ENCODE assay signal across 12 cellular contexts in genomic region chr6:91482498-91482897, GRCh38.
DNase-seq lines count a peak whose midpoint lies in the region; ATAC-seq and TF ChIP-seq lines count a peak whose summit lies in the region.
"Had no signal": no experiment of that assay in that cellular context is flagged by ENCODE, and none has a peak within 500 bp of the region (broad histone marks: within the 10 kb centered on the region; RNA-seq: fewer than 3 reads in every experiment).

No MANE protein-coding gene starts in this region.

- no peak overlapping the region for H3K27ac ChIP-seq in right cardiac atrium (ENCODE audit: low read length)
- no peak overlapping the region for H3K27ac ChIP-seq in right atrium auricular region
- no peak overlapping the region for H3K27ac ChIP-seq in transverse colon
- no peak overlapping the region for H3K27ac ChIP-seq in RWPE1

- 0% methylated on average over 1 of the region's 1 CpG for WGBS in right cardiac atrium
- 7 to 9% methylated on average over 1 of the region's 1 CpG for WGBS in transverse colon (ENCODE audit: low coverage in 1 of 2), 2 donors

- H3K4me1 ChIP-seq in right cardiac atrium (ENCODE audit: control insufficient read depth, insufficient read depth, low read length) (no peaks in the 10 kb centered on the region), right atrium auricular region (peaks cover 0 to 7% of the 10 kb centered on the region in 2 donors), transverse colon (peaks cover 0 to 23% (median 0%) of the 10 kb centered on the region in 4 donors)

- H3K4me3 ChIP-seq in right cardiac atrium (ENCODE audit: low read length) (no peak overlapping the region), right atrium auricular region (no peak overlapping the region), transverse colon (no peak overlapping the region)

- POLR2A ChIA-PET in RWPE1 (lab: Yijun Ruan, JAX; ENCODE audit: low non-redundant PET) = no interaction called here

- ATAC-seq in right cardiac atrium = peak; percentile 43 to 49
- peak; percentile 85 for ATAC-seq in HG02759 (IDR thresholded peaks at IDR 0.05; ENCODE audit: unreplicated experiment)
- peak; percentile 72 for ATAC-seq in HG03571 (IDR thresholded peaks at IDR 0.05; ENCODE audit: unreplicated experiment)

- intact Hi-C loops in right cardiac atrium (cut with DNase I) = no loop called here
- intact Hi-C loops in transverse colon (cut with DNase I; ENCODE audit: low total_unique reads) = no loop called here

- H3K27me3 ChIP-seq in right cardiac atrium (ENCODE audit: control insufficient read depth, insufficient read depth) (no peaks in the 10 kb centered on the region), right atrium auricular region (no peaks in the 10 kb centered on the region), transverse colon (no peaks in the 10 kb centered on the region)

- DNase-seq in right cardiac atrium (no peak), right atrium auricular region (ENCODE audit: low spot score) (no peak), transverse colon (no peak), activated gamma-delta T cell treated with Interleukin-2 at 50 U/mL for 16 hours (no peak), RWPE1 (ENCODE audit: low spot score) (no peak), LoVo (ENCODE audit: low spot score) (no peak)
- DNase-seq: activated CD8-positive, alpha-beta memory T cell treated with anti-CD3 and anti-CD28 coated beads, Interleukin-2, amount 50 U/mL, for 4 hours; MM.1S; occipital lobe; SIG-M5 had no signal

- CTCF ChIA-PET in RWPE1 (lab: Yijun Ruan, JAX) = no interaction called here

- TF ChIP-seq EP300 in transverse colon (IDR thresholded peaks at IDR 0.05; ENCODE audit: low read depth) = no peak

- no peak for TF ChIP-seq POLR2A in transverse colon (IDR thresholded peaks at IDR 0.05)

- in situ Hi-C loops in transverse colon (cut with MboI; ENCODE audit: low pct_ligation_motif_present in 1 of 4, low pct_unique_long_range_greater_than_20kb in 1 of 4, low sequenced_read_pairs in 3 of 4) = no loop called here

- no peaks in the 10 kb centered on the region for H3K36me3 ChIP-seq in right atrium auricular region
- no peaks in the 10 kb centered on the region for H3K36me3 ChIP-seq in transverse colon

- no peak for TF ChIP-seq CTCF in right atrium auricular region (IDR thresholded peaks at IDR 0.05)
- TF ChIP-seq CTCF in transverse colon (IDR thresholded peaks at IDR 0.05) = no peak
- no peak for TF ChIP-seq CTCF in RWPE1 (conservative IDR thresholded peaks at IDR 0.05; ENCODE audit: low read depth)

- H3K9me3 ChIP-seq in right cardiac atrium (ENCODE audit: control insufficient read depth, low read length) (no peaks in the 10 kb centered on the region), right atrium auricular region (no peaks in the 10 kb centered on the region), transverse colon (no peaks in the 10 kb centered on the region)
